16 cellular contexts compared by ENCODE assay signal in the genomic region with DNA sequence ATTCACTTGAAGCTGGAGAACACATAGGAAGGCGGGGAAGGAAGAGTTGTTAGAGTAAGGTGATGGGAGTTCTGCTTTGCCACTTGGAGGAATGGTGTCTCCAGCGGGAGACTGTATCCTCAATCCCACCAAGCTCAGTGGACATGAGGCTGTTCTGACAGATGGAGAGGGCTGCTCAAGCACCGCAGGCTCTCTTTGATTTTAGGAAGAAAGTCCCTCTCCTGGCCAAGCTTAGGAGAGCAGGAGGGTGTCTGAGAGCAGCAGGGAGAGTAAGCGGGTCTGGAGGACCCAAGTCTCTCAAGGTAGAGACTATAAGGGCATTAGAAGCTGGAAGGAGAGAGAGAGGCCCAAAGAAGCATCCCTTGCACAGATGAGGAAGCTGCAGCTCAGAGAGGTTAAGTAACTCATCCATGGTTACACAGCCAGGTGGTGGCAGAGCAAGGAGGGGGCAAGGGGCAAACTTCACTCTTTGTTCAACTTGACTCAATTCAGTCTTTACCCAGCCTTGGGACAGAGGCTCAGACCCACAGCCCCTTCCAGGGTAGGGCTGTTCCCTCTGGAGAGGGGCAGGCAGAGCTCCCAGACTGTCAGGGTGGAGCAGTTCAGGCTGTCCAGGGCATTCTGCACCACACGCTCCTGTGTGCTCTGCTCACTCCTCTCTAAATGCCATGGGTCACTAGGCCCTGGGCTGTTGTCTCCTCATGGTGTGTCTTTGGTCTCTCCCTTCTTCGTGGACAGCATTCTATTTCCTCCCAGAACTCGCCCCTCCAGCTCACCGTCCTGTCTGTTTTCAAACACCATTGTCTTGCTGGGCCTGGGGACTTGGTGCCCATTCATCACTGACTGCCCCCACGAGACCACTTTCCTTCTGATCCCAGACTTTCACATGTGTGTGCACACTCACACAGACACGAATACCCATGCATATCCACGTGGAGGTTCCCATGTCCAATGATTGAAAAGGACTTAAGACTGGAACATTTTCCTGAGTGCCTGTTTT. TPM values are rescaled to one million over a fixed set of nuclear protein-coding genes. Genes with fewer than 3 reads are reported as not detected.
DNase-seq lines count a peak whose midpoint lies in the region; ATAC-seq, FAIRE-seq and TF ChIP-seq lines count a peak whose summit lies in the region.
"Had no signal": no experiment of that assay in that cellular context is flagged by ENCODE, and none has a peak within 500 bp of the region (broad histone marks: within the 10 kb centered on the region; RNA-seq: fewer than 3 reads in every experiment).

No MANE protein-coding gene starts in this region.

- H2AFZ ChIP-seq in GM23338 (no peak overlapping the region), HepG2 (ENCODE audit: low read length) (no peak overlapping the region)

- 5% methylated on average over 11 of the region's 11 CpGs for WGBS in HepG2 (ENCODE audit: low lambda C conversion rate)
- WGBS in sigmoid colon, 2 donors = 69 to 76% methylated on average over 11 of the region's 11 CpGs

- POLR2A ChIA-PET in HepG2 (lab: Yijun Ruan, JAX) = no interaction called here

- TF ChIP-seq EP300 in HepG2 (IDR thresholded peaks at IDR 0.05; ENCODE audit: low read depth in 2 of 2, low read length in 2 of 2) (no peak), HepG2 (CRISPR knock-in tag; IDR thresholded peaks at IDR 0.05; ENCODE audit: borderline replicate concordance) (no peak), sigmoid colon (IDR thresholded peaks at IDR 0.05) (no peak)

- no peaks in the 10 kb centered on the region for H3K36me3 Mint-ChIP-seq in GM23338 (ENCODE audit: low read depth)
- H3K36me3 Mint-ChIP-seq: CD4-positive, CD25-positive, alpha-beta regulatory T cell had no signal

- H4K20me1 ChIP-seq in GM23338 (replicated peaks; ENCODE audit: insufficient read depth) (no peaks in the 10 kb centered on the region; the same call in 1 of the 2 replicates), HepG2 (ENCODE audit: insufficient read depth, low read length) (no peaks in the 10 kb centered on the region; the same call in 1 of the 2 replicates)

- no peak overlapping the region for H3K27ac Mint-ChIP-seq in GM23338

- no peak for FAIRE-seq in HepG2 (lab: Jason Lieb, UNC)
- FAIRE-seq: HTR-8/SVneo had no signal

- no peak for DNase-seq in GM23338 (ENCODE audit: low spot score)
- peak; percentile 23 for DNase-seq in RWPE2 (ENCODE audit: low spot score)
- DNase-seq in HepG2 (ENCODE audit: low spot score) = no peak
- peak; percentile 37 for DNase-seq in sigmoid colon
- no peak for DNase-seq in GM20000 (ENCODE audit: low spot score)
- DNase-seq in NCI-H2107 (lab: John Stamatoyannopoulos, UW) = no peak
- DNase-seq: CD4-positive, CD25-positive, alpha-beta regulatory T cell; DMS53; NCI-H187 treated with DMSO at 0.1 percent for 48 hours; NCI-H526 treated with DMSO at 0.1 percent for 48 hours; OCI-M1 had no signal

- H3K27ac ChIP-seq in GM23338 (ENCODE audit: low read depth) = no peak overlapping the region
- H3K27ac ChIP-seq in RWPE2 (ENCODE audit: poor library complexity, severe bottlenecking) = no peak overlapping the region
- no peak overlapping the region for H3K27ac ChIP-seq in HepG2 (ENCODE audit: extremely low read length, insufficient read depth, low read length)
- H3K27ac ChIP-seq in sigmoid colon = no peak overlapping the region

- ATAC-seq in GM23338 (peak; percentile 23; the same call in 2 of the 3 replicates), RWPE2 (ENCODE audit: low read depth) (no peak), HepG2 (no peak), GM21367 (IDR thresholded peaks at IDR 0.05; ENCODE audit: unreplicated experiment) (no peak)
- ATAC-seq: HCT116 had no signal

- H3K4me3 Mint-ChIP-seq in GM23338 = no peak overlapping the region
- H3K4me3 Mint-ChIP-seq: CD4-positive, CD25-positive, alpha-beta regulatory T cell had no signal

- peaks cover 2% of the 10 kb centered on the region; the same call in 2 of the 3 replicates for H3K4me1 Mint-ChIP-seq in GM23338
- H3K4me1 Mint-ChIP-seq: CD4-positive, CD25-positive, alpha-beta regulatory T cell had no signal

- no peak for TF ChIP-seq RAD21 in HepG2 (CRISPR knock-in tag; IDR thresholded peaks at IDR 0.05)

- H3K27me3 ChIP-seq in GM23338 (ENCODE audit: insufficient read depth) (peaks cover 17% of the 10 kb centered on the region; the same call in 1 of the 2 replicates), RWPE2 (ENCODE audit: insufficient read depth, poor library complexity, severe bottlenecking) (peaks cover 7% of the 10 kb centered on the region), HepG2 (ENCODE audit: control insufficient read depth in 1 of 2, insufficient read depth in 2 of 2, low read length in 2 of 2) (peaks cover 4 to 27% of the 10 kb centered on the region in 2 experiments; a peak in 4 of 5 replicates), sigmoid colon (peaks cover 0 to 20% (median 0%) of the 10 kb centered on the region in 3 donors)

- H3K4me2 ChIP-seq in GM23338 = no peak overlapping the region
- H3K4me2 ChIP-seq in HepG2 (ENCODE audit: low read depth, low read length) = no peak overlapping the region

- H3K9me3 Mint-ChIP-seq in GM23338 = no peaks in the 10 kb centered on the region

- intact Hi-C loops in HepG2 (cut with micrococcal nuclease; ENCODE audit: unreplicated experiment) = no loop called here
- intact Hi-C loops in sigmoid colon (cut with DNase I) = no loop called here

- H3K9me2 ChIP-seq in GM23338 (ENCODE audit: insufficient read depth) = peaks cover 7% of the 10 kb centered on the region; the same call in 1 of the 2 replicates

- no TSS peak for BruUV-seq in HepG2 (replicated peaks; lab: Mats Ljungman, UMichigan)

- H3K4me1 ChIP-seq in GM23338 (ENCODE audit: insufficient read depth) (no peaks in the 10 kb centered on the region), RWPE2 (ENCODE audit: insufficient read depth, poor library complexity, severe bottlenecking) (no peaks in the 10 kb centered on the region), HepG2 (ENCODE audit: insufficient read depth, low read length) (no peaks in the 10 kb centered on the region), sigmoid colon (no peaks in the 10 kb centered on the region)
- H3K4me1 ChIP-seq: Caco-2 had no signal

- H3K9me3 ChIP-seq in RWPE2 (ENCODE audit: severe bottlenecking) (no peaks in the 10 kb centered on the region), HepG2 (ENCODE audit: low read length) (no peaks in the 10 kb centered on the region), sigmoid colon (no peaks in the 10 kb centered on the region)
- H3K9me3 ChIP-seq: Caco-2 had no signal

- H3K79me2 ChIP-seq in GM23338 (replicated peaks; ENCODE audit: insufficient read depth) (no peaks in the 10 kb centered on the region), HepG2 (ENCODE audit: insufficient read depth, low read length) (no peaks in the 10 kb centered on the region)

- TF ChIP-seq POLR2A in HepG2 (IDR thresholded peaks at IDR 0.05; ENCODE audit: insufficient read depth in 1 of 2, low read depth in 2 of 2, low read length in 2 of 2) = no peak
- no peak for TF ChIP-seq POLR2A in sigmoid colon (IDR thresholded peaks at IDR 0.05)

- in situ Hi-C loops in HepG2 (cut with HindIII; ENCODE audit: extremely low pct_ligation_motif_present, low pct_unique_long_range_greater_than_20kb) = no loop called here

- H3K36me3 ChIP-seq in GM23338 (ENCODE audit: insufficient read depth) (no peaks in the 10 kb centered on the region), RWPE2 (ENCODE audit: low read depth) (no peaks in the 10 kb centered on the region), HepG2 (replicated peaks in 1 of 2; ENCODE audit: control insufficient read depth in 1 of 2, insufficient read depth in 2 of 2, low read length in 2 of 2) (no peaks in the 10 kb centered on the region), sigmoid colon (no peaks in the 10 kb centered on the region)

- no peak overlapping the region for H3K9ac ChIP-seq in HepG2 (ENCODE audit: insufficient read depth, low read depth, low read length)

- CTCF ChIA-PET in HepG2 (lab: Yijun Ruan, JAX; ENCODE audit: low intra/inter-chr PET ratio, low total read pairs) = no interaction called here

- no peak for TF ChIP-seq CTCF in GM23338 (conservative IDR thresholded peaks at IDR 0.05; ENCODE audit: low read depth in 2 of 2)
- no peak for TF ChIP-seq CTCF in RWPE2 (IDR thresholded peaks at IDR 0.05; ENCODE audit: poor library complexity, severe bottlenecking)
- no peak for TF ChIP-seq CTCF in HepG2 (CRISPR knock-in tag; IDR thresholded peaks at IDR 0.05)
- TF ChIP-seq CTCF in sigmoid colon (IDR thresholded peaks at IDR 0.05) = no peak
- TF ChIP-seq CTCF in GM20000 (IDR thresholded peaks at IDR 0.05; ENCODE audit: extremely low read depth, missing control alignments) = no peak

- no peaks in the 10 kb centered on the region for H3F3A ChIP-seq in GM23338 (replicated peaks; ENCODE audit: low read depth)

- H3K4me3 ChIP-seq in GM23338 (no peak overlapping the region), RWPE2 (ENCODE audit: severe bottlenecking) (no peak overlapping the region), HepG2 (replicated peaks in 1 of 3; ENCODE audit: insufficient read depth in 1 of 3, low read depth in 2 of 3, low read length in 3 of 3) (no peak overlapping the region), sigmoid colon (no peak overlapping the region)

- H3K27me3 Mint-ChIP-seq in GM23338 (ENCODE audit: insufficient read depth, low read depth, poor library complexity) = peaks cover 25% of the 10 kb centered on the region

RNA-seq across cellular contexts. Expression of a gene that starts 8.9 kb away (rescaled TPM):
- total RNA-seq in GM23338 (2014; rRNA removed; shearing (Covaris generic)) = not detected in 2 replicates
- polyA plus RNA-seq in GM23338 (2016; fragmentation: Nextera tagmentation; extraction: Ambion mirVana) = not detected in 2 replicates
- total RNA-seq in HepG2 (2016; rRNA removed; fragmentation: Illumina TruSeq; extraction: Trizol) = not detected in 2 replicates
- total RNA-seq in HepG2 (2016; cell fraction: cytosol; rRNA removed; fragmentation: Illumina TruSeq; extraction: Trizol; ENCODE audit: low read depth) = not detected in 2 replicates
- total RNA-seq in HepG2 (2016; cell fraction: insoluble cytoplasmic fraction; rRNA removed; fragmentation: Illumina TruSeq; extraction: Trizol) = not detected in 2 replicates
- total RNA-seq in HepG2 (2016; cell fraction: membrane; rRNA removed; fragmentation: Illumina TruSeq; extraction: Trizol) = not detected in 2 replicates
- total RNA-seq in HepG2 (2016; cell fraction: nucleus; rRNA removed; fragmentation: Illumina TruSeq; extraction: Trizol) = not detected in 2 replicates
- polyA plus RNA-seq in HepG2 (2011; rRNA removed) = not detected in 2 replicates
- polyA plus RNA-seq in HepG2 (2011; cell fraction: cytosol; rRNA removed) = not detected in 2 replicates
- not detected in 2 replicates for polyA plus RNA-seq in HepG2 (2011; cell fraction: nucleus; rRNA removed)
- polyA plus RNA-seq in HepG2 (2012) = not detected in 2 replicates
- not detected in 2 replicates for polyA plus RNA-seq in HepG2 (2016; cell fraction: cytosol; fragmentation: Illumina TruSeq; extraction: Trizol; ENCODE audit: low read depth)
- not detected in 2 replicates for polyA plus RNA-seq in HepG2 (2016; cell fraction: insoluble cytoplasmic fraction; fragmentation: Illumina TruSeq; extraction: Trizol; ENCODE audit: low read depth)
- not detected in 2 replicates for polyA plus RNA-seq in HepG2 (2016; cell fraction: membrane; fragmentation: Illumina TruSeq; extraction: Trizol; ENCODE audit: low read depth)
- polyA plus RNA-seq in HepG2 (2016; cell fraction: nucleus; fragmentation: Illumina TruSeq; extraction: Trizol; ENCODE audit: insufficient read depth, low read depth) = not detected in 2 replicates
- not detected in 2 replicates for polyA minus RNA-seq in HepG2 (2011; rRNA and poly(A)+ RNA removed; ENCODE audit: low replicate concordance)
- not detected in 2 replicates for polyA minus RNA-seq in HepG2 (2011; cell fraction: cytosol; rRNA and poly(A)+ RNA removed)
- not detected in 2 replicates for polyA minus RNA-seq in HepG2 (2011; cell fraction: nucleus; rRNA and poly(A)+ RNA removed)
- total RNA-seq in sigmoid colon = under 1 TPM in 1 of 4 donors, not detected in 3; 0.41 TPM
- polyA plus RNA-seq in sigmoid colon = under 1 TPM in 1 of 3 donors, not detected in 2; 0.57 TPM
- total RNA-seq: CD4-positive, CD25-positive, alpha-beta regulatory T cell; SK-MEL-5 had no signal
- polyA plus RNA-seq: CD4-positive, CD25-positive, alpha-beta regulatory T cell had no signal

RNA-seq across cellular contexts. Expression of a gene that starts 12.6 kb away (rescaled TPM):
- total RNA-seq in GM23338 (2014; rRNA removed; shearing (Covaris generic)) = 0.12 TPM in 1 of 2 replicates, not detected in the other
- polyA plus RNA-seq in GM23338 (2016; fragmentation: Nextera tagmentation; extraction: Ambion mirVana) (0.09 and 0.16 TPM in 2 replicates), HepG2 (2011; rRNA removed) (not detected in 2 replicates), sigmoid colon (under 1 TPM in 1 of 3 donors, not detected in 2; 0.98 TPM)
- total RNA-seq in HepG2 (2016; rRNA removed; fragmentation: Illumina TruSeq; extraction: Trizol) (not detected in 2 replicates), sigmoid colon (1 to 10 TPM in 1 of 4 donors, under 1 TPM in 2, not detected in 1; 0.16 to 2.5 (median 0.68) TPM)
- not detected in 2 replicates for total RNA-seq in HepG2 (2016; cell fraction: cytosol; rRNA removed; fragmentation: Illumina TruSeq; extraction: Trizol; ENCODE audit: low read depth)
- not detected in 2 replicates for total RNA-seq in HepG2 (2016; cell fraction: insoluble cytoplasmic fraction; rRNA removed; fragmentation: Illumina TruSeq; extraction: Trizol)
- not detected in 2 replicates for total RNA-seq in HepG2 (2016; cell fraction: membrane; rRNA removed; fragmentation: Illumina TruSeq; extraction: Trizol)
- not detected in 2 replicates for total RNA-seq in HepG2 (2016; cell fraction: nucleus; rRNA removed; fragmentation: Illumina TruSeq; extraction: Trizol)
- polyA plus RNA-seq in HepG2 (2011; cell fraction: cytosol; rRNA removed) = not detected in 2 replicates
- not detected in 2 replicates for polyA plus RNA-seq in HepG2 (2011; cell fraction: nucleus; rRNA removed)
- not detected in 2 replicates for polyA plus RNA-seq in HepG2 (2012)
- polyA plus RNA-seq in HepG2 (2016; cell fraction: cytosol; fragmentation: Illumina TruSeq; extraction: Trizol; ENCODE audit: low read depth) = not detected in 2 replicates
- not detected in 2 replicates for polyA plus RNA-seq in HepG2 (2016; cell fraction: insoluble cytoplasmic fraction; fragmentation: Illumina TruSeq; extraction: Trizol; ENCODE audit: low read depth)
- not detected in 2 replicates for polyA plus RNA-seq in HepG2 (2016; cell fraction: membrane; fragmentation: Illumina TruSeq; extraction: Trizol; ENCODE audit: low read depth)
- not detected in 2 replicates for polyA plus RNA-seq in HepG2 (2016; cell fraction: nucleus; fragmentation: Illumina TruSeq; extraction: Trizol; ENCODE audit: insufficient read depth, low read depth)
- polyA minus RNA-seq in HepG2 (2011; rRNA and poly(A)+ RNA removed; ENCODE audit: low replicate concordance) = 0.09 TPM in 1 of 2 replicates, not detected in the other
- not detected in 2 replicates for polyA minus RNA-seq in HepG2 (2011; cell fraction: cytosol; rRNA and poly(A)+ RNA removed)
- polyA minus RNA-seq in HepG2 (2011; cell fraction: nucleus; rRNA and poly(A)+ RNA removed) = not detected in 2 replicates
- total RNA-seq: Caco-2; CD4-positive, CD25-positive, alpha-beta regulatory T cell; SK-MEL-5 had no signal
- polyA plus RNA-seq: CD4-positive, CD25-positive, alpha-beta regulatory T cell had no signal

RNA-seq across cellular contexts. Expression of a gene that starts 56.7 kb away (rescaled TPM):
- total RNA-seq in GM23338 (2014; rRNA removed; shearing (Covaris generic)) = not detected in 2 replicates
- polyA plus RNA-seq in GM23338 (2016; fragmentation: Nextera tagmentation; extraction: Ambion mirVana) (not detected in 2 replicates), HepG2 (2011; rRNA removed) (not detected in 2 replicates), sigmoid colon (not detected)
- total RNA-seq in HepG2 (2016; rRNA removed; fragmentation: Illumina TruSeq; extraction: Trizol) (not detected in 2 replicates), sigmoid colon (not detected)
- total RNA-seq in HepG2 (2016; cell fraction: cytosol; rRNA removed; fragmentation: Illumina TruSeq; extraction: Trizol; ENCODE audit: low read depth) = not detected in 2 replicates
- total RNA-seq in HepG2 (2016; cell fraction: insoluble cytoplasmic fraction; rRNA removed; fragmentation: Illumina TruSeq; extraction: Trizol) = not detected in 2 replicates
- total RNA-seq in HepG2 (2016; cell fraction: membrane; rRNA removed; fragmentation: Illumina TruSeq; extraction: Trizol) = not detected in 2 replicates
- not detected in 2 replicates for total RNA-seq in HepG2 (2016; cell fraction: nucleus; rRNA removed; fragmentation: Illumina TruSeq; extraction: Trizol)
- polyA plus RNA-seq in HepG2 (2011; cell fraction: cytosol; rRNA removed) = not detected in 2 replicates
- not detected in 2 replicates for polyA plus RNA-seq in HepG2 (2011; cell fraction: nucleus; rRNA removed)
- not detected in 2 replicates for polyA plus RNA-seq in HepG2 (2012)
- polyA plus RNA-seq in HepG2 (2016; cell fraction: cytosol; fragmentation: Illumina TruSeq; extraction: Trizol; ENCODE audit: low read depth) = not detected in 2 replicates
- not detected in 2 replicates for polyA plus RNA-seq in HepG2 (2016; cell fraction: insoluble cytoplasmic fraction; fragmentation: Illumina TruSeq; extraction: Trizol; ENCODE audit: low read depth)
- not detected in 2 replicates for polyA plus RNA-seq in HepG2 (2016; cell fraction: membrane; fragmentation: Illumina TruSeq; extraction: Trizol; ENCODE audit: low read depth)
- not detected in 2 replicates for polyA plus RNA-seq in HepG2 (2016; cell fraction: nucleus; fragmentation: Illumina TruSeq; extraction: Trizol; ENCODE audit: insufficient read depth, low read depth)
- not detected in 2 replicates for polyA minus RNA-seq in HepG2 (2011; rRNA and poly(A)+ RNA removed; ENCODE audit: low replicate concordance)
- polyA minus RNA-seq in HepG2 (2011; cell fraction: cytosol; rRNA and poly(A)+ RNA removed) = not detected in 2 replicates
- not detected in 2 replicates for polyA minus RNA-seq in HepG2 (2011; cell fraction: nucleus; rRNA and poly(A)+ RNA removed)
- total RNA-seq: Caco-2; CD4-positive, CD25-positive, alpha-beta regulatory T cell; SK-MEL-5 had no signal
- polyA plus RNA-seq: CD4-positive, CD25-positive, alpha-beta regulatory T cell had no signal

Comparison
In these comparisons a context has a peak if more than half of its experiments do, and no peak if none do; other contexts are left out.
1. DNase-seq: peak in RWPE2 (single experiment) and sigmoid colon (single experiment); none in GM23338 (single experiment), HepG2 (single experiment), GM20000 (single experiment) and NCI-H2107 (single experiment).